Comparison of ENCODE assay signal across 22 cellular contexts in the genomic region with DNA sequence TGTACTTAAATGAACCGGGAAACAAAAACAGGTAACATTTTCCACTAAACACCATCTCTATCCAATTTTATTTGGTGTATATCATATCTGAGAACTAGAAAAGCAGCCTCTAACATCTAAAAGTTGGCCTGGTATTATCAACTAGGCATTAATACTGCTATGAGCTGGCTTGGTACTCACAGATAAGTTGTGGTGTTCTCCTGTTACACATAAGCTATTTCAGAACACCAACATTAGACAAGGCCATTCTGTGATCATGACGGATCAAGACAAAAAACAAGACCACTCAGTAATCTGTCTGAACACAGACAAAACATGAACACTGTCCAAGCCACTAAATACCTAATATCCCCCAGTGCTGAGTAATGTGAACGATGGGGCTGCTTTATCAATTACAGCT. TPM values are rescaled to one million over a fixed set of nuclear protein-coding genes. Genes with fewer than 3 reads are reported as not detected.
A peak's percentile ranks its signal among the peaks of the same experiment; 100 is the strongest.
DNase-seq lines count a peak whose midpoint lies in the region; ATAC-seq and TF ChIP-seq lines count a peak whose summit lies in the region.
"Had no signal": no experiment of that assay in that cellular context is flagged by ENCODE, and none has a peak within 500 bp of the region (broad histone marks: within the 10 kb centered on the region; RNA-seq: fewer than 3 reads in every experiment).

No MANE protein-coding gene starts in this region.

- H3K4me1 Mint-ChIP-seq in central memory CD8-positive, alpha-beta T cell, result no peaks in the 10 kb centered on the region
- no peaks in the 10 kb centered on the region for H3K4me1 Mint-ChIP-seq in glutamatergic neuron (ENCODE audit: low read depth, unreplicated experiment)
- H3K4me1 Mint-ChIP-seq: CD14-positive monocyte had no signal

- TF ChIP-seq CTCF in psoas muscle (IDR thresholded peaks at IDR 0.05), result no peak
- no peak for TF ChIP-seq CTCF in glutamatergic neuron (IDR thresholded peaks at IDR 0.05; ENCODE audit: partially characterized antibody, unreplicated experiment)

- no peaks in the 10 kb centered on the region for H3K27me3 Mint-ChIP-seq in central memory CD8-positive, alpha-beta T cell
- H3K27me3 Mint-ChIP-seq in glutamatergic neuron (ENCODE audit: unreplicated experiment), result no peaks in the 10 kb centered on the region

- ATAC-seq in Right ventricle myocardium superior (ENCODE audit: poor library complexity) (peak; percentile 76), Right ventricle myocardium inferior (no peak), psoas muscle (peak; percentile 70 to 90 (median 73)), left colon (no peak)
- no peak for ATAC-seq in central memory CD8-positive, alpha-beta T cell (replicated peaks; ENCODE audit: extremely low read depth, poor library complexity, severe bottlenecking)
- ATAC-seq: HCT116 had no signal

- peak overlapping the region; percentile 37 for H3K27ac ChIP-seq in psoas muscle
- H3K27ac ChIP-seq: BLaER1, HL-60 had no signal

- peaks cover 16% of the 10 kb centered on the region for H3K4me1 ChIP-seq in psoas muscle

- no peaks in the 10 kb centered on the region for H3K9me3 Mint-ChIP-seq in central memory CD8-positive, alpha-beta T cell
- no peaks in the 10 kb centered on the region for H3K9me3 Mint-ChIP-seq in glutamatergic neuron (ENCODE audit: unreplicated experiment)
- H3K9me3 Mint-ChIP-seq: CD14-positive monocyte, HFFc6 had no signal

- intact Hi-C loops in Right ventricle myocardium superior (cut with DNase I), result no loop called here
- intact Hi-C loops in Right ventricle myocardium inferior (cut with DNase I), result no loop called here
- intact Hi-C loops in psoas muscle (cut with DNase I), result no loop called here
- intact Hi-C loops in left colon (cut with DNase I, micrococcal nuclease), result no loop called here

- H3K36me3 Mint-ChIP-seq in central memory CD8-positive, alpha-beta T cell (ENCODE audit: insufficient read depth), result peaks cover 1% of the 10 kb centered on the region
- H3K36me3 Mint-ChIP-seq in glutamatergic neuron (ENCODE audit: unreplicated experiment), result no peaks in the 10 kb centered on the region
- H3K36me3 Mint-ChIP-seq: CD14-positive monocyte; CD4-positive, alpha-beta memory T cell had no signal

- DNase-seq in Right ventricle myocardium superior (no peak), Right ventricle myocardium inferior (ENCODE audit: missing footprints) (no peak), psoas muscle (no peak), NCI-H748 (lab: John Stamatoyannopoulos, UW; ENCODE audit: unreplicated experiment) (no peak), left colon (no peak), glutamatergic neuron (no peak)
- DNase-seq in central memory CD8-positive, alpha-beta T cell (ENCODE audit: low spot score in 2 of 2), result no peak
- DNase-seq: 8988T; CD4-positive, alpha-beta memory T cell; DMS153; DMS79; GDM1; GOT3; H7; HFFc6 had no signal

- WGBS in psoas muscle, 3 donors, result 47 to 70% (median 52%) methylated on average over 3 of the region's 3 CpGs

- no peak overlapping the region for H3K4me3 Mint-ChIP-seq in central memory CD8-positive, alpha-beta T cell
- no peak overlapping the region for H3K4me3 Mint-ChIP-seq in glutamatergic neuron (ENCODE audit: unreplicated experiment)
- H3K4me3 Mint-ChIP-seq: CD14-positive monocyte; CD4-positive, alpha-beta memory T cell; HFFc6 had no signal

- H3K4me3 ChIP-seq in psoas muscle, result no peak overlapping the region
- H3K4me3 ChIP-seq: BLaER1 had no signal

- H3K9me3 ChIP-seq in psoas muscle, result no peaks in the 10 kb centered on the region
- H3K9me3 ChIP-seq: BLaER1 had no signal

- H3K27ac Mint-ChIP-seq in central memory CD8-positive, alpha-beta T cell (ENCODE audit: low read depth), result peak overlapping the region; percentile 4
- H3K27ac Mint-ChIP-seq in glutamatergic neuron (ENCODE audit: unreplicated experiment), result no peak overlapping the region
- H3K27ac Mint-ChIP-seq: CD14-positive monocyte, HFFc6 had no signal

- no peaks in the 10 kb centered on the region for H3K36me3 ChIP-seq in psoas muscle (ENCODE audit: insufficient read depth in 1 of 2, low read depth in 1 of 2)
- H3K36me3 ChIP-seq: BLaER1 had no signal

- no peaks in the 10 kb centered on the region for H3K27me3 ChIP-seq in psoas muscle (ENCODE audit: insufficient read depth in 3 of 3, low read length in 2 of 3)
- H3K27me3 ChIP-seq: BLaER1 had no signal

RNA-seq across cellular contexts. Expression of a gene that starts 11.9 kb away (rescaled TPM):
- total RNA-seq in Right ventricle myocardium superior, result 11.1 TPM
- total RNA-seq in Right ventricle myocardium inferior, result 11.7 TPM
- 1 to 10 TPM; 3.4 to 8.4 (median 4.4) TPM for total RNA-seq in psoas muscle
- 1 to 10 TPM in 2 of 3 donors, under 1 TPM in 1; 0.46 to 3.3 (median 2.7) TPM for polyA plus RNA-seq in psoas muscle
- total RNA-seq in left colon, result 1 to 10 TPM; 1.4 to 3.3 TPM
- total RNA-seq in glutamatergic neuron (ENCODE audit: unreplicated experiment), result 34.4 TPM
- total RNA-seq: A673, HFFc6, HT1080 had no signal
- polyA plus RNA-seq: AG04450, CD14-positive monocyte had no signal

Comparison
In these comparisons a context has a peak if more than half of its experiments do, and no peak if none do; other contexts are left out.
1. ATAC-seq: peak in Right ventricle myocardium superior (single experiment) and psoas muscle (4 of 4); none in Right ventricle myocardium inferior (single experiment), central memory CD8-positive, alpha-beta T cell (single experiment) and left colon (single experiment).